ENCODE assay signal across 8 cellular contexts in the genomic region with DNA sequence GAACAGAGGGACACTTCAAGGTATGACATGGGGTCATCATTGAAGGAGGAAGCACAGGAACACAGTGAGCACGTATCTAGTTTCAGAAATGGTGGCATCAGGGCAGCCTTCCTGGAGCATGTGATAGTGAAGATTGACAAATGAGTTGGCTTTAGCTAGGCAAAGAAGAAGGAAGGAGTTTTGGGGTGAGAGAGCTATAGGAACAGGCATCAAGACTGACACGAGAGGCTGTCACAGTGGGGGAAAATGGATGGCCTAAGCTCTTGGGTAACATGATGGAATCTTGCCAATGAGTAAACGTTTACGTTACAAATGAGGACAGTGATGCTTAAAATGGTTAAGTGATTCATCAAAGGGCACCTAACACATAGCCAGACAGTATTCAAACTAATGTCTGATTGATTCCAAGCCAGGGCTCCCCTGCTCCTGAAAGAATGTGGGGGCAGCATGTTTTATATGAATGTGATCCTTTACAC. TPM values are rescaled to one million over a fixed set of nuclear protein-coding genes. Genes with fewer than 3 reads are reported as not detected.
DNase-seq lines count a peak whose midpoint lies in the region; ATAC-seq lines count a peak whose summit lies in the region.

No MANE protein-coding gene starts in this region.

- no peak for ATAC-seq in activated naive CD8-positive, alpha-beta T cell treated with anti-CD3 and anti-CD28 coated beads, Interleukin-2, amount 10 ng/mL, durations not matched to agents 7 days and 5 days (ENCODE audit: low read depth)
- no peak for ATAC-seq in memory B cell (ENCODE audit: low read depth)
- no peak for ATAC-seq in GM18520 (IDR thresholded peaks at IDR 0.05; ENCODE audit: unreplicated experiment)
- no peak for ATAC-seq in sciatic nerve
- no peak for ATAC-seq in GM21381 (IDR thresholded peaks at IDR 0.05; ENCODE audit: unreplicated experiment)
- no peak for ATAC-seq in HG02623 (IDR thresholded peaks at IDR 0.05; ENCODE audit: unreplicated experiment)

- H3K27ac Mint-ChIP-seq in CD8-positive, alpha-beta memory T cell: peak overlapping the region; percentile 61 to 98 (median 92)
- H3K27ac Mint-ChIP-seq in activated naive CD8-positive, alpha-beta T cell treated with anti-CD3 and anti-CD28 coated beads, Interleukin-2, amount 10 ng/mL, durations not matched to agents 7 days and 5 days: peak overlapping the region; percentile 90
- H3K27ac Mint-ChIP-seq in memory B cell: peak overlapping the region; percentile 35

- no peak for DNase-seq in CD8-positive, alpha-beta memory T cell
- peak; percentile 39 for DNase-seq in MG63
- DNase-seq in activated naive CD8-positive, alpha-beta T cell treated with anti-CD3 and anti-CD28 coated beads, Interleukin-2, amount 10 ng/mL, durations not matched to agents 7 days and 5 days: no peak
- DNase-seq in memory B cell (ENCODE audit: low spot score in 2 of 2): no peak
- DNase-seq in sciatic nerve (ENCODE audit: low spot score): no peak

- H3K4me3 Mint-ChIP-seq in CD8-positive, alpha-beta memory T cell: peak overlapping the region in 4 of 7 donors; percentile 21 to 63 (median 35)
- peak overlapping the region; percentile 37 for H3K4me3 Mint-ChIP-seq in activated naive CD8-positive, alpha-beta T cell treated with anti-CD3 and anti-CD28 coated beads, Interleukin-2, amount 10 ng/mL, durations not matched to agents 7 days and 5 days
- H3K4me3 Mint-ChIP-seq in memory B cell: no peak overlapping the region

- H3K4me1 ChIP-seq in CD8-positive, alpha-beta memory T cell (ENCODE audit: insufficient read depth, low read length): peaks cover 32% of the 10 kb centered on the region

- intact Hi-C loops in sciatic nerve (cut with DNase I): loop anchor here (10.0 kb wide), 1 partner anchor 59 kb away; no protein-coding TSS in a partner anchor

- no peaks in the 10 kb centered on the region for H3K9me3 ChIP-seq in CD8-positive, alpha-beta memory T cell (ENCODE audit: low read length)
- H3K9me3 ChIP-seq in MG63: no peaks in the 10 kb centered on the region

- CTCF ChIA-PET in CD8-positive, alpha-beta memory T cell (lab: Charles Lee): interaction anchor here (1.1 to 8.5 kb wide), 7 partner anchors 9 to 61 kb away, joined by 3 to 99 read pairs (median 5); a partner anchor contains a TSS

- H3K4me3 ChIP-seq in CD8-positive, alpha-beta memory T cell (ENCODE audit: low read length): no peak overlapping the region
- H3K4me3 ChIP-seq in MG63: no peak overlapping the region

- H3K9me3 Mint-ChIP-seq in CD8-positive, alpha-beta memory T cell: peaks cover 0 to 8% (median 6%) of the 10 kb centered on the region in 5 donors
- peaks cover 16% of the 10 kb centered on the region for H3K9me3 Mint-ChIP-seq in activated naive CD8-positive, alpha-beta T cell treated with anti-CD3 and anti-CD28 coated beads, Interleukin-2, amount 10 ng/mL, durations not matched to agents 7 days and 5 days
- H3K9me3 Mint-ChIP-seq in memory B cell: peaks cover 2% of the 10 kb centered on the region

- peaks cover 0 to 11% (median 0%) of the 10 kb centered on the region in 3 donors for H3K36me3 Mint-ChIP-seq in CD8-positive, alpha-beta memory T cell
- H3K36me3 Mint-ChIP-seq in activated naive CD8-positive, alpha-beta T cell treated with anti-CD3 and anti-CD28 coated beads, Interleukin-2, amount 10 ng/mL, durations not matched to agents 7 days and 5 days: peaks cover 22% of the 10 kb centered on the region
- H3K36me3 Mint-ChIP-seq in memory B cell: no peaks in the 10 kb centered on the region

- peaks cover 45 to 56% (median 45%) of the 10 kb centered on the region in 3 donors for H3K4me1 Mint-ChIP-seq in CD8-positive, alpha-beta memory T cell
- peaks cover 50% of the 10 kb centered on the region for H3K4me1 Mint-ChIP-seq in activated naive CD8-positive, alpha-beta T cell treated with anti-CD3 and anti-CD28 coated beads, Interleukin-2, amount 10 ng/mL, durations not matched to agents 7 days and 5 days
- H3K4me1 Mint-ChIP-seq in memory B cell: peaks cover 25% of the 10 kb centered on the region

- H3K27ac ChIP-seq in CD8-positive, alpha-beta memory T cell (ENCODE audit: low read depth, low read length): no peak overlapping the region

- peaks cover 0 to 4% of the 10 kb centered on the region in 2 donors for H3K27me3 Mint-ChIP-seq in CD8-positive, alpha-beta memory T cell
- H3K27me3 Mint-ChIP-seq in activated naive CD8-positive, alpha-beta T cell treated with anti-CD3 and anti-CD28 coated beads, Interleukin-2, amount 10 ng/mL, durations not matched to agents 7 days and 5 days: no peaks in the 10 kb centered on the region
- no peaks in the 10 kb centered on the region for H3K27me3 Mint-ChIP-seq in memory B cell

- POLR2A ChIA-PET in CD8-positive, alpha-beta memory T cell (lab: Charles Lee): interaction anchor here (0.6 to 1.1 kb wide), 2 partner anchors 23 to 31 kb away, joined by 3 to 7 read pairs; a partner anchor contains a TSS
- POLR2A ChIA-PET in activated naive CD8-positive, alpha-beta T cell treated with anti-CD3 and anti-CD28 coated beads, Interleukin-2, amount 10 ng/mL, durations not matched to agents 7 days and 5 days (lab: Charles Lee): interaction anchor here (2.3 kb wide), 1 partner anchor 58 kb away, joined by 5 read pairs; no protein-coding TSS in a partner anchor

- H3K36me3 ChIP-seq in CD8-positive, alpha-beta memory T cell (ENCODE audit: insufficient read depth, low read length): no peaks in the 10 kb centered on the region
- no peaks in the 10 kb centered on the region for H3K36me3 ChIP-seq in MG63

- H3K27me3 ChIP-seq in CD8-positive, alpha-beta memory T cell (ENCODE audit: insufficient read depth, low read length, poor library complexity, severe bottlenecking): no peaks in the 10 kb centered on the region
- H3K27me3 ChIP-seq in MG63: no peaks in the 10 kb centered on the region

RNA-seq across cellular contexts. Expression of a gene that starts 23.1 kb away (rescaled TPM):
- 100 to 1,000 TPM; 179 to 188 TPM for total RNA-seq in CD8-positive, alpha-beta memory T cell
- polyA plus RNA-seq in CD8-positive, alpha-beta memory T cell: 264 TPM
- total RNA-seq in MG63 (2014; rRNA removed; shearing (Covaris generic); ENCODE audit: low replicate concordance): not detected in 2 replicates
- 100 to 1,000 TPM; 142 TPM for total RNA-seq in activated naive CD8-positive, alpha-beta T cell treated with anti-CD3 and anti-CD28 coated beads, Interleukin-2, amount 10 ng/mL, durations not matched to agents 7 days and 5 days
- total RNA-seq in sciatic nerve: 1.6 TPM

RNA-seq across cellular contexts. Expression of a gene that starts 52.2 kb away (rescaled TPM):
- total RNA-seq in CD8-positive, alpha-beta memory T cell: 1 to 10 TPM in 1 of 2 experiments, under 1 TPM in 1; 0.84 to 1.3 TPM
- 4.3 TPM for polyA plus RNA-seq in CD8-positive, alpha-beta memory T cell
- not detected in 2 replicates for total RNA-seq in MG63 (2014; rRNA removed; shearing (Covaris generic); ENCODE audit: low replicate concordance)
- total RNA-seq in activated naive CD8-positive, alpha-beta T cell treated with anti-CD3 and anti-CD28 coated beads, Interleukin-2, amount 10 ng/mL, durations not matched to agents 7 days and 5 days: 1 to 10 TPM; 1.2 to 1.9 TPM
- total RNA-seq in sciatic nerve: 8.9 TPM

Comparison
In these comparisons a context has a peak if more than half of its experiments do, and no peak if none do; other contexts are left out.
1. H3K27ac Mint-ChIP-seq: peak in every context shown above with its lines; median percentile 92 in CD8-positive, alpha-beta memory T cell; 90 in activated naive CD8-positive, alpha-beta T cell treated with anti-CD3 and anti-CD28 coated beads, Interleukin-2, amount 10 ng/mL, durations not matched to agents 7 days and 5 days; 35 in memory B cell.
2. RNA of a gene that starts 23.1 kb away (total RNA-seq): 179 to 188 TPM in CD8-positive, alpha-beta memory T cell and 142 TPM in activated naive CD8-positive, alpha-beta T cell treated with anti-CD3 and anti-CD28 coated beads, Interleukin-2, amount 10 ng/mL, durations not matched to agents 7 days and 5 days; 1.6 TPM in sciatic nerve (single experiment) and not detected in MG63; every median in the first group is over 10 times any median in the second.